In genomic region chr15:40275954-40276353, GRCh38 we compare ENCODE assay signal across 1 cellular context.
TF ChIP-seq lines count a peak whose summit lies in the region.

No MANE protein-coding gene starts in this region.

TF ChIP-seq in IMR-90, 13 proteins besides CTCF, POLR2A, EP300 and RAD21:
- TF ChIP-seq RFX5 (IDR thresholded peaks at IDR 0.05; ENCODE audit: low read depth, low read length), result no peak
- TF ChIP-seq NFE2L2 (IDR thresholded peaks at IDR 0.05; ENCODE audit: low read depth, low read length), result no peak
- no peak for TF ChIP-seq MXI1 (IDR thresholded peaks at IDR 0.05; ENCODE audit: borderline replicate concordance, low read depth, low read length)
- no peak for TF ChIP-seq SMC3 (IDR thresholded peaks at IDR 0.05; ENCODE audit: low read depth, low read length)
- TF ChIP-seq RCOR1 (IDR thresholded peaks at IDR 0.05; ENCODE audit: insufficient replicate concordance, low read length), result no peak
- no peak for TF ChIP-seq FOS (IDR thresholded peaks at IDR 0.05; ENCODE audit: low read depth, low read length)
- TF ChIP-seq CHD1 (IDR thresholded peaks at IDR 0.05; ENCODE audit: low read depth, low read length), result no peak
- TF ChIP-seq MAFK (IDR thresholded peaks at IDR 0.05; ENCODE audit: low read depth, low read length), result no peak
- no peak for TF ChIP-seq USF2 (IDR thresholded peaks at IDR 0.05; ENCODE audit: low read depth, low read length)
- TF ChIP-seq MAZ (IDR thresholded peaks at IDR 0.05; ENCODE audit: borderline replicate concordance, low read depth, low read length), result no peak
- TF ChIP-seq BHLHE40 (IDR thresholded peaks at IDR 0.05; ENCODE audit: low read depth, low read length), result no peak
- TF ChIP-seq ELK1 (IDR thresholded peaks at IDR 0.05; ENCODE audit: borderline replicate concordance, low read depth, low read length), result no peak
